ENCODE assay signal across 15 cellular contexts in genomic region chr22:49948573-49948957, GRCh38. TPM values are rescaled to one million over a fixed set of nuclear protein-coding genes. Genes with fewer than 3 reads are reported as not detected.
DNase-seq lines count a peak whose midpoint lies in the region; ATAC-seq and TF ChIP-seq lines count a peak whose summit lies in the region.
"Had no signal": no experiment of that assay in that cellular context is flagged by ENCODE, and none has a peak within 500 bp of the region (broad histone marks: within the 10 kb centered on the region; RNA-seq: fewer than 3 reads in every experiment).

No MANE protein-coding gene starts in this region.

- intact Hi-C loops in PC-9 (cut with micrococcal nuclease; ENCODE audit: unreplicated experiment) = no loop called here

- WGBS in endodermal cell (ENCODE audit: insufficient coverage in 1 of 2, insufficient read length in 1 of 2), 2 experiments = 94 to 100% methylated on average over 2 to 8 of the region's 8 CpGs
- WGBS in urinary bladder = 84% methylated on average over 8 of the region's 8 CpGs

- TSS peak; percentile 30 for BruUV-seq in PC-9 (replicated peaks; lab: Mats Ljungman, UMichigan)

- H3K9me3 ChIP-seq in PC-9 (ENCODE audit: insufficient read depth, low read depth) (no peaks in the 10 kb centered on the region), endodermal cell (ENCODE audit: control insufficient read depth, low read length) (no peaks in the 10 kb centered on the region), mucosa of stomach (ENCODE audit: control insufficient read depth, low read length) (no peaks in the 10 kb centered on the region)
- H3K9me3 ChIP-seq: psoas muscle had no signal

- ATAC-seq in GM18909 (IDR thresholded peaks at IDR 0.05; ENCODE audit: poor library complexity, unreplicated experiment) = no peak
- ATAC-seq: activated CD8-positive, alpha-beta T cell treated with anti-CD3 and anti-CD28 coated beads for 36 hours had no signal

- CTCF ChIA-PET in PC-9 (lab: Charles Lee) = interaction anchor here (0.7 kb wide), 1 partner anchor 16 kb away, joined by 7 read pairs; no protein-coding TSS in a partner anchor

- H2AFZ ChIP-seq in PC-9 = no peak overlapping the region

- H3K27ac ChIP-seq in PC-9 (no peak overlapping the region), endodermal cell (ENCODE audit: low read depth, low read length) (no peak overlapping the region), urinary bladder (ENCODE audit: low read depth) (peak overlapping the region; percentile 91)
- H3K27ac ChIP-seq: cardiac muscle cell, psoas muscle had no signal

- H3F3A ChIP-seq in PC-9 (ENCODE audit: insufficient read depth, low read depth) = peaks cover 21% of the 10 kb centered on the region

- H3K4me1 Mint-ChIP-seq in endodermal cell = no peaks in the 10 kb centered on the region

- no peaks in the 10 kb centered on the region for H3K36me3 ChIP-seq in PC-9 (ENCODE audit: low read depth)
- no peaks in the 10 kb centered on the region for H3K36me3 ChIP-seq in endodermal cell (ENCODE audit: control insufficient read depth, insufficient read depth, low read length)
- H3K36me3 ChIP-seq in mucosa of stomach (ENCODE audit: control insufficient read depth, insufficient read depth, low read length) = no peaks in the 10 kb centered on the region
- no peaks in the 10 kb centered on the region for H3K36me3 ChIP-seq in urinary bladder (ENCODE audit: insufficient read depth)
- H3K36me3 ChIP-seq: cardiac muscle cell had no signal

- H3K9me3 Mint-ChIP-seq in endodermal cell = no peaks in the 10 kb centered on the region
- H3K9me3 Mint-ChIP-seq: activated CD8-positive, alpha-beta T cell treated with anti-CD3 and anti-CD28 coated beads for 36 hours had no signal

- no peaks in the 10 kb centered on the region for H3K36me3 Mint-ChIP-seq in endodermal cell (ENCODE audit: low read depth)
- H3K36me3 Mint-ChIP-seq: activated naive CD8-positive, alpha-beta T cell; naive B cell had no signal

- no peaks in the 10 kb centered on the region for H3K27me3 ChIP-seq in PC-9 (ENCODE audit: insufficient read depth, low read depth)
- H3K27me3 ChIP-seq in endodermal cell (ENCODE audit: control insufficient read depth, insufficient read depth, low read length, poor library complexity, severe bottlenecking) = no peaks in the 10 kb centered on the region
- no peaks in the 10 kb centered on the region for H3K27me3 ChIP-seq in mucosa of stomach (ENCODE audit: control insufficient read depth, insufficient read depth, low read length)
- H3K27me3 ChIP-seq: cardiac muscle cell had no signal

- no peak for DNase-seq in PC-9
- DNase-seq in endodermal cell = peak; percentile 53
- no peak for DNase-seq in globus pallidus (ENCODE audit: low spot score)
- no peak for DNase-seq in NCI-H510A (lab: John Stamatoyannopoulos, UW)
- DNase-seq: activated CD8-positive, alpha-beta T cell treated with anti-CD3 and anti-CD28 coated beads for 36 hours; activated T-cell treated with anti-CD3 and anti-CD28 coated beads, Interleukin-2, amount 50 U/mL, for 48 hours; left cardiac atrium; naive B cell; NCI-H2081; psoas muscle had no signal

- no peaks in the 10 kb centered on the region for H4K20me1 ChIP-seq in PC-9 (ENCODE audit: insufficient read depth)

- POLR2A ChIA-PET in PC-9 (lab: Charles Lee; ENCODE audit: unreplicated experiment) = interaction anchor here (0.7 kb wide), 1 partner anchor 14 kb away, joined by 3 read pairs; no protein-coding TSS in a partner anchor

- H3K27ac Mint-ChIP-seq in endodermal cell = no peak overlapping the region
- H3K27ac Mint-ChIP-seq: activated CD8-positive, alpha-beta T cell treated with anti-CD3 and anti-CD28 coated beads for 36 hours; activated naive CD8-positive, alpha-beta T cell had no signal

- H3K9ac ChIP-seq in endodermal cell (ENCODE audit: extremely low read depth, low read length, poor library complexity, severe bottlenecking) (no peak overlapping the region), mucosa of stomach (ENCODE audit: low read length) (peak overlapping the region; percentile 90)

- peaks cover 43% of the 10 kb centered on the region for H3K4me1 ChIP-seq in PC-9 (replicated peaks; ENCODE audit: insufficient read depth)
- H3K4me1 ChIP-seq in endodermal cell (ENCODE audit: control insufficient read depth, insufficient read depth, low read length) = peaks cover 6% of the 10 kb centered on the region
- H3K4me1 ChIP-seq in mucosa of stomach (ENCODE audit: control insufficient read depth, insufficient read depth, low read length) = peaks cover 69% of the 10 kb centered on the region
- H3K4me1 ChIP-seq in urinary bladder (ENCODE audit: insufficient read depth) = no peaks in the 10 kb centered on the region

- no peaks in the 10 kb centered on the region for H3K9me2 ChIP-seq in PC-9 (ENCODE audit: insufficient read depth)

- TF ChIP-seq CTCF in PC-9 (conservative IDR thresholded peaks at IDR 0.05) (no peak), endodermal cell (conservative IDR thresholded peaks at IDR 0.05) (no peak)

- no peaks in the 10 kb centered on the region for H3K79me2 ChIP-seq in PC-9 (ENCODE audit: low read depth)

- H3K27me3 Mint-ChIP-seq in endodermal cell (ENCODE audit: insufficient read depth) = no peaks in the 10 kb centered on the region
- H3K27me3 Mint-ChIP-seq: activated CD8-positive, alpha-beta T cell treated with anti-CD3 and anti-CD28 coated beads for 36 hours; activated naive CD8-positive, alpha-beta T cell; naive B cell had no signal

- H3K4me3 ChIP-seq in PC-9 (no peak overlapping the region), endodermal cell (ENCODE audit: low read length) (no peak overlapping the region), mucosa of stomach (ENCODE audit: low read length) (peak overlapping the region; percentile 42), urinary bladder (ENCODE audit: low read depth, low read length) (no peak overlapping the region)
- H3K4me3 ChIP-seq: cardiac muscle cell, psoas muscle had no signal

- peak overlapping the region; percentile 48 for H3K4me2 ChIP-seq in PC-9

- no peak overlapping the region for H3K4me3 Mint-ChIP-seq in endodermal cell
- H3K4me3 Mint-ChIP-seq: activated CD8-positive, alpha-beta T cell treated with anti-CD3 and anti-CD28 coated beads for 36 hours; activated naive CD8-positive, alpha-beta T cell; naive B cell had no signal

RNA-seq across cellular contexts. Expression of gene PIM3, which starts 12.0 kb away (rescaled TPM):
- total RNA-seq in PC-9 (2021) (67.0 and 84.8 TPM in 2 replicates), endodermal cell (10 to 100 TPM; 31.5 to 36.6 TPM), urinary bladder (17.1 TPM)
- 21.6 TPM for polyA plus RNA-seq in endodermal cell (2013, experiment 1 of 2)
- polyA plus RNA-seq in endodermal cell (2013, experiment 2 of 2) = 19.6 TPM
- 74.5 TPM for polyA plus RNA-seq in urinary bladder

RNA-seq across cellular contexts. Expression of gene CRELD2, which starts 30.1 kb away (rescaled TPM):
- total RNA-seq in PC-9 (2021) (30.7 and 34.1 TPM in 2 replicates), endodermal cell (10 to 100 TPM; 39.8 to 62.9 TPM), urinary bladder (19.3 TPM)
- 27.1 TPM for polyA plus RNA-seq in endodermal cell (2013, experiment 1 of 2)
- 27.4 TPM for polyA plus RNA-seq in endodermal cell (2013, experiment 2 of 2)
- polyA plus RNA-seq in urinary bladder = 37.3 TPM

RNA-seq across cellular contexts. Expression of gene ALG12, which starts 30.3 kb away (rescaled TPM):
- total RNA-seq in PC-9 (2021) (16.8 and 19.2 TPM in 2 replicates), endodermal cell (10 to 100 TPM; 19.7 to 26.2 TPM), urinary bladder (20.4 TPM)
- 16.2 TPM for polyA plus RNA-seq in endodermal cell (2013, experiment 1 of 2)
- 12.6 TPM for polyA plus RNA-seq in endodermal cell (2013, experiment 2 of 2)
- polyA plus RNA-seq in urinary bladder = 18.5 TPM
